27 cellular contexts compared by ENCODE assay signal in genomic region chr2:144694456-144694855, GRCh38.
DNase-seq lines count a peak whose midpoint lies in the region; ATAC-seq, FAIRE-seq and TF ChIP-seq lines count a peak whose summit lies in the region.
"Had no signal": no experiment of that assay in that cellular context is flagged by ENCODE, and none has a peak within 500 bp of the region (broad histone marks: within the 10 kb centered on the region; RNA-seq: fewer than 3 reads in every experiment).

No MANE protein-coding gene starts in this region.

- H3K4me2 ChIP-seq in Karpas-422 (ENCODE audit: low read depth, low read length, poor library complexity, severe bottlenecking) (no peak overlapping the region), K562 (ENCODE audit: insufficient read depth, low read length) (no peak overlapping the region)
- H3K4me2 ChIP-seq: neural progenitor cell, SK-N-SH had no signal

- 44% methylated on average over 1 of the region's 1 CpG for WGBS in K562 (ENCODE audit: insufficient coverage, low coverage, missing lambda C conversion rate)
- 90 to 95% methylated on average over 1 of the region's 1 CpG for WGBS in heart right ventricle, 2 donors

- intact Hi-C loops in K562 (cut with micrococcal nuclease) = no loop called here
- intact Hi-C loops in heart right ventricle (cut with DNase I) = no loop called here

- TF ChIP-seq CTCF in K562 (IDR thresholded peaks at IDR 0.05 in 2 of 3, conservative IDR thresholded peaks at IDR 0.05 in 1 of 3; ENCODE audit: insufficient read depth in 2 of 3, low read depth in 1 of 3, low read length in 3 of 3) (no peak), progenitor cell of endocrine pancreas (IDR thresholded peaks at IDR 0.05; ENCODE audit: unreplicated experiment) (no peak), heart right ventricle (IDR thresholded peaks at IDR 0.05) (no peak)

- H3K27ac ChIP-seq in Karpas-422 (ENCODE audit: low read length) (peak overlapping the region; percentile 33), K562 (ENCODE audit: extremely low read depth, low read depth, low read length) (no peak overlapping the region), heart right ventricle (peak overlapping the region in 1 of 10 donors; percentile 80)
- H3K27ac ChIP-seq: lower lobe of right lung, neural progenitor cell had no signal

- no peak overlapping the region for H3K9ac ChIP-seq in Karpas-422 (ENCODE audit: low read length)
- no peak overlapping the region for H3K9ac ChIP-seq in K562 (ENCODE audit: insufficient read depth in 1 of 2, low read depth in 2 of 2, low read length in 2 of 2)
- H3K9ac ChIP-seq: neural progenitor cell, SK-N-SH had no signal

- no peak for TF ChIP-seq POLR2A in K562 (conservative IDR thresholded peaks at IDR 0.05)

- CTCF ChIA-PET in K562 (lab: Yijun Ruan, JAX; ENCODE audit: low intra/inter-chr PET ratio) = no interaction called here

- TF ChIP-seq EP300 in K562 (IDR thresholded peaks at IDR 0.05; ENCODE audit: low read length) = no peak

- no peaks in the 10 kb centered on the region for H3K9me1 ChIP-seq in K562 (ENCODE audit: control insufficient read depth, insufficient read depth, low read length)

- H3K27ac Mint-ChIP-seq in progenitor cell of endocrine pancreas = no peak overlapping the region
- H3K27ac Mint-ChIP-seq: activated naive CD8-positive, alpha-beta T cell; IgD-negative memory B cell; neural progenitor cell had no signal

- peaks cover 42% of the 10 kb centered on the region for H3K4me1 ChIP-seq in Karpas-422 (ENCODE audit: low read length)
- H3K4me1 ChIP-seq in K562 (replicated peaks in 1 of 2; ENCODE audit: control insufficient read depth in 2 of 2, insufficient read depth in 2 of 2, low read length in 2 of 2) = no peaks in the 10 kb centered on the region; a peak in 1 of 5 replicates
- peaks cover 0 to 17% (median 0%) of the 10 kb centered on the region in 9 donors for H3K4me1 ChIP-seq in heart right ventricle
- H3K4me1 ChIP-seq: lower lobe of right lung, neural progenitor cell had no signal

- H3K4me3 ChIP-seq in Karpas-422 (ENCODE audit: low read length) = no peak overlapping the region
- no peak overlapping the region for H3K4me3 ChIP-seq in K562
- no peak overlapping the region for H3K4me3 ChIP-seq in heart right ventricle
- H3K4me3 ChIP-seq: lower lobe of right lung, neural progenitor cell, skin epidermis had no signal

- peak; percentile 9 for DNase-seq in COLO668 (lab: John Stamatoyannopoulos, UW; ENCODE audit: unreplicated experiment)
- no peak for DNase-seq in Karpas-422
- peak; percentile 79 for DNase-seq in NCI-H748 (lab: John Stamatoyannopoulos, UW; ENCODE audit: unreplicated experiment)
- no peak for DNase-seq in K562 (ENCODE audit: extremely low read depth in 1 of 4, low spot score in 3 of 4)
- DNase-seq in progenitor cell of endocrine pancreas (ENCODE audit: low spot score, unreplicated experiment) = no peak
- DNase-seq in heart right ventricle = no peak
- no peak for DNase-seq in NCI-H69 (lab: John Stamatoyannopoulos, UW)
- DNase-seq in frontal cortex (ENCODE audit: low spot score in 2 of 2) = no peak
- DNase-seq: activated CD4-positive, alpha-beta T cell treated with anti-CD3 and anti-CD28 coated beads, Interleukin-2, amount 50 U/mL, for 1 hour; cerebellar nuclear complex; foreskin melanocyte; H7; hypothalamus; lower lobe of right lung; MM.1S; NCI-H2029; NCI-H526; SK-N-SH; stimulated activated CD4-positive, alpha-beta T cell treated with anti-CD3 and anti-CD28 coated beads, Interleukin-1b, Interleukin-23, amount 100 ng/mL, for 48 hours; substantia nigra; T-helper 9 cell had no signal

- no TSS peak for BruUV-seq in K562 (replicated peaks; lab: Mats Ljungman, UMichigan)

- no peaks in the 10 kb centered on the region for H3K36me3 Mint-ChIP-seq in progenitor cell of endocrine pancreas (ENCODE audit: insufficient read depth)
- H3K36me3 Mint-ChIP-seq: activated naive CD8-positive, alpha-beta T cell; IgD-negative memory B cell; neural progenitor cell had no signal

- TF ChIP-seq RAD21 in K562 (CRISPR knock-in tag; conservative IDR thresholded peaks at IDR 0.05 in 1 of 2, IDR thresholded peaks at IDR 0.05 in 1 of 2) = no peak

- H3K9me3 Mint-ChIP-seq in progenitor cell of endocrine pancreas (ENCODE audit: low read depth) = no peaks in the 10 kb centered on the region
- H3K9me3 Mint-ChIP-seq: neural progenitor cell had no signal

- no peak overlapping the region for H3K4me3 Mint-ChIP-seq in progenitor cell of endocrine pancreas (ENCODE audit: low read depth)
- H3K4me3 Mint-ChIP-seq: activated naive CD8-positive, alpha-beta T cell; IgD-negative memory B cell; neural progenitor cell had no signal

- peak overlapping the region; percentile 29; the same call in 1 of the 2 replicates for H2AFZ ChIP-seq in Karpas-422 (ENCODE audit: low read length)
- peak overlapping the region; percentile 34 for H2AFZ ChIP-seq in K562 (ENCODE audit: low read depth, low read length)
- H2AFZ ChIP-seq: neural progenitor cell had no signal

- peaks cover 6% of the 10 kb centered on the region for H3K4me1 Mint-ChIP-seq in progenitor cell of endocrine pancreas (ENCODE audit: low read depth)
- H3K4me1 Mint-ChIP-seq: IgD-negative memory B cell, neural progenitor cell had no signal

- in situ Hi-C loops in K562 (cut with MboI) = no loop called here

- ATAC-seq in K562 (peak; percentile 67), heart right ventricle (no peak)
- ATAC-seq: lower lobe of right lung had no signal

- H3K27me3 Mint-ChIP-seq in progenitor cell of endocrine pancreas = no peaks in the 10 kb centered on the region
- H3K27me3 Mint-ChIP-seq: IgD-negative memory B cell had no signal

- H3K9me3 ChIP-seq in Karpas-422 (ENCODE audit: low read length) = no peaks in the 10 kb centered on the region
- H3K9me3 ChIP-seq in K562 (replicated peaks; ENCODE audit: control insufficient read depth, insufficient read depth, low read depth, low read length) = no peaks in the 10 kb centered on the region
- H3K9me3 ChIP-seq in heart right ventricle = peaks cover 0 to 6% (median 0%) of the 10 kb centered on the region in 11 donors
- H3K9me3 ChIP-seq: lower lobe of right lung, SK-N-SH had no signal

- FAIRE-seq in K562 (lab: Jason Lieb, UNC) (no peak), frontal cortex (lab: Jason Lieb, UNC) (no peak)
- FAIRE-seq: astrocyte, GM18507 had no signal

- H4K20me1 ChIP-seq in Karpas-422 (ENCODE audit: insufficient read depth, low read depth, low read length) (no peaks in the 10 kb centered on the region), K562 (replicated peaks; ENCODE audit: control insufficient read depth, insufficient read depth, low read length) (no peaks in the 10 kb centered on the region)

- H3K79me2 ChIP-seq in Karpas-422 (ENCODE audit: low read length) = no peaks in the 10 kb centered on the region
- no peaks in the 10 kb centered on the region for H3K79me2 ChIP-seq in K562 (ENCODE audit: control insufficient read depth, insufficient read depth, low read length)

- no peaks in the 10 kb centered on the region for H3K36me3 ChIP-seq in Karpas-422 (ENCODE audit: insufficient read depth, low read length)
- H3K36me3 ChIP-seq in K562 (ENCODE audit: control insufficient read depth, insufficient read depth, low read length) = no peaks in the 10 kb centered on the region
- H3K36me3 ChIP-seq in heart right ventricle = no peaks in the 10 kb centered on the region
- H3K36me3 ChIP-seq: lower lobe of right lung, neural progenitor cell had no signal

- no peaks in the 10 kb centered on the region for H3K9me2 ChIP-seq in Karpas-422 (replicated peaks; ENCODE audit: insufficient read depth, low read length)
- H3K9me2 ChIP-seq: SK-N-SH had no signal

- POLR2A ChIA-PET in K562 (lab: Yijun Ruan, JAX) = no interaction called here

- no peaks in the 10 kb centered on the region for H3K27me3 ChIP-seq in Karpas-422 (ENCODE audit: low read length)
- H3K27me3 ChIP-seq in K562 (ENCODE audit: control insufficient read depth in 2 of 2, insufficient read depth in 2 of 2, low read length in 2 of 2) = no peaks in the 10 kb centered on the region
- H3K27me3 ChIP-seq in heart right ventricle = no peaks in the 10 kb centered on the region
- H3K27me3 ChIP-seq: neural progenitor cell had no signal

TF ChIP-seq in K562, 482 proteins besides CTCF, POLR2A, EP300 and RAD21:
- TF ChIP-seq HIVEP1 (CRISPR knock-in tag; IDR thresholded peaks at IDR 0.05) = no peak
- peak; percentile 83 for TF ChIP-seq ZNF316 (IDR thresholded peaks at IDR 0.05)
- peak; percentile 72 for TF ChIP-seq PKNOX1 (IDR thresholded peaks at IDR 0.05)
- TF ChIP-seq ESRRB (CRISPR knock-in tag; IDR thresholded peaks at IDR 0.05; ENCODE audit: borderline replicate concordance) = no peak
- TF ChIP-seq C11orf30 (IDR thresholded peaks at IDR 0.05; ENCODE audit: low read depth) = peak; percentile 74
- no peak for TF ChIP-seq FIP1L1 (IDR thresholded peaks at IDR 0.05; ENCODE audit: low read depth, low read length, poor library complexity, severe bottlenecking)
- TF ChIP-seq ZNF224 (CRISPR knock-in tag; IDR thresholded peaks at IDR 0.05) = no peak
- peak; percentile 68 for TF ChIP-seq MEIS2 (IDR thresholded peaks at IDR 0.05; ENCODE audit: partially characterized antibody)

Comparison
In these comparisons a context has a peak if more than half of its experiments do, and no peak if none do; other contexts are left out.
1. DNase-seq: peak in COLO668 (single experiment) and NCI-H748 (single experiment); none in Karpas-422 (single experiment), K562 (0 of 4), progenitor cell of endocrine pancreas (single experiment), heart right ventricle (0 of 2), NCI-H69 (single experiment) and frontal cortex (0 of 2).